ENCODE assay signal across 1 cellular context in genomic region chr6:54308240-54308639, GRCh38.
TF ChIP-seq lines count a peak whose summit lies in the region.

A gene with protein sequence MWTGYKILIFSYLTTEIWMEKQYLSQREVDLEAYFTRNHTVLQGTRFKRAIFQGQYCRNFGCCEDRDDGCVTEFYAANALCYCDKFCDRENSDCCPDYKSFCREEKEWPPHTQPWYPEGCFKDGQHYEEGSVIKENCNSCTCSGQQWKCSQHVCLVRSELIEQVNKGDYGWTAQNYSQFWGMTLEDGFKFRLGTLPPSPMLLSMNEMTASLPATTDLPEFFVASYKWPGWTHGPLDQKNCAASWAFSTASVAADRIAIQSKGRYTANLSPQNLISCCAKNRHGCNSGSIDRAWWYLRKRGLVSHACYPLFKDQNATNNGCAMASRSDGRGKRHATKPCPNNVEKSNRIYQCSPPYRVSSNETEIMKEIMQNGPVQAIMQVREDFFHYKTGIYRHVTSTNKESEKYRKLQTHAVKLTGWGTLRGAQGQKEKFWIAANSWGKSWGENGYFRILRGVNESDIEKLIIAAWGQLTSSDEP (plus strand): TSS chr6:54308441. CDS start chr6:54308551, 110 bp downstream.

TF ChIP-seq in SK-N-SH, 30 proteins besides CTCF, POLR2A, EP300 and RAD21 (continued from another document):
- TF ChIP-seq, protein P1, sequence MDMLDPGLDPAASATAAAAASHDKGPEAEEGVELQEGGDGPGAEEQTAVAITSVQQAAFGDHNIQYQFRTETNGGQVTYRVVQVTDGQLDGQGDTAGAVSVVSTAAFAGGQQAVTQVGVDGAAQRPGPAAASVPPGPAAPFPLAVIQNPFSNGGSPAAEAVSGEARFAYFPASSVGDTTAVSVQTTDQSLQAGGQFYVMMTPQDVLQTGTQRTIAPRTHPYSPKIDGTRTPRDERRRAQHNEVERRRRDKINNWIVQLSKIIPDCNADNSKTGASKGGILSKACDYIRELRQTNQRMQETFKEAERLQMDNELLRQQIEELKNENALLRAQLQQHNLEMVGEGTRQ (IDR thresholded peaks at IDR 0.05; ENCODE audit: borderline replicate concordance, low read depth, low read length), result no peak
- no peak for TF ChIP-seq NRF1 (IDR thresholded peaks at IDR 0.05; ENCODE audit: low read depth, low read length)
- no peak for TF ChIP-seq GATA2 (CRISPR knock-in tag; IDR thresholded peaks at IDR 0.05)
- TF ChIP-seq JUND (IDR thresholded peaks at IDR 0.05), result no peak
- TF ChIP-seq PBX3 (IDR thresholded peaks at IDR 0.05), result no peak
- no peak for TF ChIP-seq CHD2 (IDR thresholded peaks at IDR 0.05; ENCODE audit: low read length, partially characterized antibody)
- TF ChIP-seq TEAD4 (IDR thresholded peaks at IDR 0.05; ENCODE audit: borderline replicate concordance, insufficient read depth), result no peak
- TF ChIP-seq NFIC (IDR thresholded peaks at IDR 0.05; ENCODE audit: borderline replicate concordance), result no peak
- TF ChIP-seq, protein P2, sequence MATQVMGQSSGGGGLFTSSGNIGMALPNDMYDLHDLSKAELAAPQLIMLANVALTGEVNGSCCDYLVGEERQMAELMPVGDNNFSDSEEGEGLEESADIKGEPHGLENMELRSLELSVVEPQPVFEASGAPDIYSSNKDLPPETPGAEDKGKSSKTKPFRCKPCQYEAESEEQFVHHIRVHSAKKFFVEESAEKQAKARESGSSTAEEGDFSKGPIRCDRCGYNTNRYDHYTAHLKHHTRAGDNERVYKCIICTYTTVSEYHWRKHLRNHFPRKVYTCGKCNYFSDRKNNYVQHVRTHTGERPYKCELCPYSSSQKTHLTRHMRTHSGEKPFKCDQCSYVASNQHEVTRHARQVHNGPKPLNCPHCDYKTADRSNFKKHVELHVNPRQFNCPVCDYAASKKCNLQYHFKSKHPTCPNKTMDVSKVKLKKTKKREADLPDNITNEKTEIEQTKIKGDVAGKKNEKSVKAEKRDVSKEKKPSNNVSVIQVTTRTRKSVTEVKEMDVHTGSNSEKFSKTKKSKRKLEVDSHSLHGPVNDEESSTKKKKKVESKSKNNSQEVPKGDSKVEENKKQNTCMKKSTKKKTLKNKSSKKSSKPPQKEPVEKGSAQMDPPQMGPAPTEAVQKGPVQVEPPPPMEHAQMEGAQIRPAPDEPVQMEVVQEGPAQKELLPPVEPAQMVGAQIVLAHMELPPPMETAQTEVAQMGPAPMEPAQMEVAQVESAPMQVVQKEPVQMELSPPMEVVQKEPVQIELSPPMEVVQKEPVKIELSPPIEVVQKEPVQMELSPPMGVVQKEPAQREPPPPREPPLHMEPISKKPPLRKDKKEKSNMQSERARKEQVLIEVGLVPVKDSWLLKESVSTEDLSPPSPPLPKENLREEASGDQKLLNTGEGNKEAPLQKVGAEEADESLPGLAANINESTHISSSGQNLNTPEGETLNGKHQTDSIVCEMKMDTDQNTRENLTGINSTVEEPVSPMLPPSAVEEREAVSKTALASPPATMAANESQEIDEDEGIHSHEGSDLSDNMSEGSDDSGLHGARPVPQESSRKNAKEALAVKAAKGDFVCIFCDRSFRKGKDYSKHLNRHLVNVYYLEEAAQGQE (IDR thresholded peaks at IDR 0.05; ENCODE audit: low read depth, low read length), result no peak
- no peak for TF ChIP-seq FOXM1 (IDR thresholded peaks at IDR 0.05; ENCODE audit: low read depth)
